ENCODE assay signal across 8 cellular contexts in the genomic region with DNA sequence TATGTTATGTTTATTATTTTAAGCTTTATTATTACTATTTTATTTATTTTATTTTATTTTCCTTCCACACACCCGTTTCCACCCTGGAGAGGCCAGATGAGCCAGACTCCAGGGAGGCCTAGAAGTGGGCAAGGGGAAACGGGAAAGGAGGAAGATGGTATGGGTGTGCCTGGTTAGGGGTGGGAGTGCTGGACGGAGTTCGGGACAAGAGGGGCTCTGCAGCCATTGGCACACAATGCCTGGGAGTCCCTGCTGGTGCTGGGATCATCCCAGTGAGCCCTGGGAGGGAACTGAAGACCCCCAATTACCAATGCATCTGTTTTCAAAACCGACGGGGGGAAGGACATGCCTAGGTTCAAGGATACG. TPM values are rescaled to one million over a fixed set of nuclear protein-coding genes. Genes with fewer than 3 reads are reported as not detected.
DNase-seq lines count a peak whose midpoint lies in the region; ATAC-seq and TF ChIP-seq lines count a peak whose summit lies in the region.

No MANE protein-coding gene starts in this region.

- H3K9me3 ChIP-seq in HUES48 (ENCODE audit: control insufficient read depth, insufficient read depth, low read length) = no peaks in the 10 kb centered on the region
- H3K9me3 ChIP-seq in colonic mucosa = no peaks in the 10 kb centered on the region

- POLR2A ChIA-PET in naive thymus-derived CD8-positive, alpha-beta T cell (lab: Charles Lee) = interaction anchor here (1.0 to 6.7 kb wide), 5 partner anchors 14 to 142 kb away, joined by 3 to 61 read pairs (median 8); a partner anchor contains a TSS

- H3K9ac ChIP-seq in HUES48 (ENCODE audit: low read depth, low read length) = no peak overlapping the region
- H3K9ac ChIP-seq in colonic mucosa (ENCODE audit: low read depth in 2 of 2, low read length in 2 of 2) = peak overlapping the region; percentile 71 to 87

- intact Hi-C loops in colonic mucosa (cut with DNase I) = no loop called here

- H3K9me3 Mint-ChIP-seq in naive thymus-derived CD8-positive, alpha-beta T cell = no peaks in the 10 kb centered on the region

- H3K4me3 ChIP-seq in AG09309 (ENCODE audit: control insufficient read depth, low read depth, low read length) (peak overlapping the region; percentile 59), HUES48 (ENCODE audit: low read depth, low read length) (peak overlapping the region; percentile 57), colonic mucosa (peak overlapping the region; percentile 55)

- H3K36me3 Mint-ChIP-seq in naive thymus-derived CD8-positive, alpha-beta T cell = peaks cover 4 to 22% (median 9%) of the 10 kb centered on the region in 3 donors

- peak overlapping the region; percentile 93 to 98 (median 96) for H3K4me3 Mint-ChIP-seq in naive thymus-derived CD8-positive, alpha-beta T cell

- no peaks in the 10 kb centered on the region for H3K27me3 Mint-ChIP-seq in naive thymus-derived CD8-positive, alpha-beta T cell

- TF ChIP-seq CTCF in AG09309 (IDR thresholded peaks at IDR 0.05; ENCODE audit: control insufficient read depth, insufficient read depth, low read depth, low read length, missing control alignments) (no peak), colonic mucosa (IDR thresholded peaks at IDR 0.05) (no peak)

- DNase-seq in AG09309 (ENCODE audit: low read depth) (no peak), colonic mucosa (no peak), SKM-1 treated with dmso at 0.1 percent for 144 hours (lab: John Stamatoyannopoulos, UW; ENCODE audit: unreplicated experiment) (no peak)
- DNase-seq in naive thymus-derived CD8-positive, alpha-beta T cell = no peak
- DNase-seq in stimulated activated CD4-positive, alpha-beta T cell treated with anti-CD3 and anti-CD28 coated beads, Interleukin-2, amount 100 ng/mL, for 24 hours = no peak

- H3K27me3 ChIP-seq in HUES48 (ENCODE audit: control insufficient read depth, insufficient read depth, low read length) = peaks cover 47% of the 10 kb centered on the region
- H3K27me3 ChIP-seq in colonic mucosa = no peaks in the 10 kb centered on the region

- H3K4me1 ChIP-seq in HUES48 (ENCODE audit: control insufficient read depth, insufficient read depth, low read length) = peaks cover 2% of the 10 kb centered on the region; the same call in 1 of the 2 replicates
- H3K4me1 ChIP-seq in colonic mucosa = peaks cover 5% of the 10 kb centered on the region

- H3K27ac Mint-ChIP-seq in naive thymus-derived CD8-positive, alpha-beta T cell = peak overlapping the region; percentile 91 to 99 (median 96)

- no peaks in the 10 kb centered on the region for H3K36me3 ChIP-seq in HUES48 (ENCODE audit: control insufficient read depth, insufficient read depth, low read length)
- no peaks in the 10 kb centered on the region for H3K36me3 ChIP-seq in colonic mucosa

- ATAC-seq in naive thymus-derived CD8-positive, alpha-beta T cell = no peak
- no peak for ATAC-seq in GM21723 (IDR thresholded peaks at IDR 0.05; ENCODE audit: unreplicated experiment)
- ATAC-seq in HG03439 (IDR thresholded peaks at IDR 0.05; ENCODE audit: unreplicated experiment) = no peak

- peaks cover 16 to 86% (median 45%) of the 10 kb centered on the region in 4 donors for H3K4me1 Mint-ChIP-seq in naive thymus-derived CD8-positive, alpha-beta T cell

- H3K27ac ChIP-seq in HUES48 (ENCODE audit: low read depth, low read length) = no peak overlapping the region
- no peak overlapping the region for H3K27ac ChIP-seq in colonic mucosa

RNA-seq across cellular contexts. Expression of a gene that starts 0.5 kb away (rescaled TPM):
- total RNA-seq in colonic mucosa = 10 to 100 TPM in 1 of 2 donors, 1 to 10 TPM in 1; 7.3 to 17.7 TPM
- total RNA-seq in naive thymus-derived CD8-positive, alpha-beta T cell = 10 to 100 TPM; 61.4 to 66.7 TPM
- polyA plus RNA-seq in naive thymus-derived CD8-positive, alpha-beta T cell = 10 to 100 TPM; 36.8 to 64.7 (median 44.8) TPM
